1 cellular context compared by ENCODE assay signal in the genomic region with DNA sequence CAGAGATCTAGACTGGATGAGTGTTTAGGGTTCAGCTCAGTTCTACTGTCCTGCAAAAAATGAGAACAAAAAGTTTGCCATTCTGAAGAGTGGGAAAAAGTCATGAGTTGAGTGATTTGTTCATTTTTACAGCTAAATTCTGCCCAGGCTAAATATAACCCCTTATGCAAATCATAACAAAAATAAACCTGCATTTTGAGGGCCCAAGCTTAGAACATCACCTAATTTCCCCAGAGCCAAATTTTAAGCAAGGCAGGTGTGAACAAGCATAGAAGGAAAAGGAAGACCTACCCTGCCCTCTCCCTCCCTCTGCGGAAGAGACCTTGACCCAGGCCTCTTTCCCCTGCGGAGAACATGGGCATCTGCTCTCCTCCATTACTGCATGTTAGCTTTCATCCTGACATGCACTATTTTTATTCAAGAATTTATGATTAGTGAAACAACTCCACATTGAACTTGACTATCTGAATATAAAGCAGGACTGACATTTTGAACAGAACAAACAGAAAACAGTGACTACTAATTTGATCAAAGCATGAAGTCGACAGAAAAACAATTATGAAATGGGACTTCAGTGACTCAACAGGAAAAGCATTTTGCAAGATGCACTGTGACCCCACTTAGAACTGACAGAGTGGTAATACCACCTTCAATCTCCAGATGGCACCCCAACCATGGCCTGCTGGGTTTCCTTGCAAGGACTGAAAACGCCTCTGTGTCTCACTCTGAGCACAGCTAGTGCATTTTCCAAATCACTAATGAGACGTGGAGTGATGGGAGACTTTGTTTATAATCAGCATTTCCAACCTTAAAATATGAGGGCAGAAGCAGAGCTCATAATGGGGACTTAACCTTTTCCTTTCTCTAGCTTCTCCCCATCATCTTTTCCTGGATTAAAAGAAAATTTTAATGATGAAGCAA.
TF ChIP-seq lines count a peak whose summit lies in the region.

No MANE protein-coding gene starts in this region.

TF ChIP-seq in IMR-90, 13 proteins besides CTCF, POLR2A, EP300 and RAD21:
- TF ChIP-seq RFX5 (IDR thresholded peaks at IDR 0.05; ENCODE audit: low read depth, low read length) (no peak), BHLHE40 (IDR thresholded peaks at IDR 0.05; ENCODE audit: low read depth, low read length) (0 out of 2 replicates have a peak, but pooled peaks have one; percentile 23), MAFK (IDR thresholded peaks at IDR 0.05; ENCODE audit: low read depth, low read length) (peak; percentile 28; the same call in 1 of the 2 replicates), CEBPB (IDR thresholded peaks at IDR 0.05; ENCODE audit: low read depth, low read length) (peak; percentile 96), RCOR1 (IDR thresholded peaks at IDR 0.05; ENCODE audit: insufficient replicate concordance, low read length) (no peak), MXI1 (IDR thresholded peaks at IDR 0.05; ENCODE audit: borderline replicate concordance, low read depth, low read length) (0 out of 2 replicates have a peak, but pooled peaks have one; percentile 15), ELK1 (IDR thresholded peaks at IDR 0.05; ENCODE audit: borderline replicate concordance, low read depth, low read length) (no peak), FOS (IDR thresholded peaks at IDR 0.05; ENCODE audit: low read depth, low read length) (peak; percentile 84), MAZ (IDR thresholded peaks at IDR 0.05; ENCODE audit: borderline replicate concordance, low read depth, low read length) (peak; percentile 10; the same call in 1 of the 2 replicates), CHD1 (IDR thresholded peaks at IDR 0.05; ENCODE audit: low read depth, low read length) (no peak), NFE2L2 (IDR thresholded peaks at IDR 0.05; ENCODE audit: low read depth, low read length) (peak; percentile 30; the same call in 1 of the 2 replicates), SMC3 (IDR thresholded peaks at IDR 0.05; ENCODE audit: low read depth, low read length) (peak; percentile 92)
- TF ChIP-seq, protein P1, sequence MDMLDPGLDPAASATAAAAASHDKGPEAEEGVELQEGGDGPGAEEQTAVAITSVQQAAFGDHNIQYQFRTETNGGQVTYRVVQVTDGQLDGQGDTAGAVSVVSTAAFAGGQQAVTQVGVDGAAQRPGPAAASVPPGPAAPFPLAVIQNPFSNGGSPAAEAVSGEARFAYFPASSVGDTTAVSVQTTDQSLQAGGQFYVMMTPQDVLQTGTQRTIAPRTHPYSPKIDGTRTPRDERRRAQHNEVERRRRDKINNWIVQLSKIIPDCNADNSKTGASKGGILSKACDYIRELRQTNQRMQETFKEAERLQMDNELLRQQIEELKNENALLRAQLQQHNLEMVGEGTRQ (IDR thresholded peaks at IDR 0.05; ENCODE audit: low read depth, low read length) = no peak
